In the genomic region with DNA sequence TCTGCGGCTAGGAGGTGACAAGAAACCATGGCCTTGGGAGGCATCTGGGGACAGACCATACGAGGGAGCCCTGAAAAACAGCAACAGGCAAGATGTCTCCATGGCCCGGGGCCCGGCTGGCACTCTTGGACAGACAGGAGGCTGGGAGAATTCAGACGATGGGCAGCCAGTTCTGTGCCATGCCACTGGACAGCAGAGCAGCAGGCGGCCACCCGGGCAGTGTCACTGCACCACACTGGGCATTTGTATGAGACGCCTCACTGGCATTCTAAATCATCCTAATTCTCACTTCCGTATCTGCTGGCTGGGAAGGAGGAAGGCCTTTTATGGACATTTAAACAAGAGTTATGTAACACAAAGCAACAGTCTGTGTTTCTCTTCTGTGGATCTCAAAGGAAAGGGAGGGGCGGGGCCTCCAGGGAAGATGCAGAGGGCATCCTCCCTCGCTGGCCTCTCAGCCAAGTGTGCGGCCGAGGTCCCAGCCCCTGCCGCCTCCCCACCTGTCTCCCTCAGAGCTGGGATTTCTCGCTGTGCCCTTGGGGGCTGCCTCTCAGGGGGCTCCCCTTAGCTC, we compare ENCODE assay signal across 15 cellular contexts.
DNase-seq lines count a peak whose midpoint lies in the region; TF ChIP-seq lines count a peak whose summit lies in the region.
"Had no signal": no experiment of that assay in that cellular context is flagged by ENCODE, and none has a peak within 500 bp of the region (broad histone marks: within the 10 kb centered on the region; RNA-seq: fewer than 3 reads in every experiment).

No MANE protein-coding gene starts in this region.

- TF ChIP-seq EP300 in suprapubic skin (IDR thresholded peaks at IDR 0.05), result no peak

- H3K9me3 ChIP-seq in HAP-1 (no peaks in the 10 kb centered on the region), suprapubic skin (peaks cover 7% of the 10 kb centered on the region)

- no peak overlapping the region for H3K27ac ChIP-seq in suprapubic skin
- H3K27ac ChIP-seq: A549, skin epidermis, upper lobe of left lung had no signal

- in situ Hi-C loops in HAP-1 (cut with MboI; ENCODE audit: low sequenced_read_pairs), result no loop called here

- TF ChIP-seq POLR2A in suprapubic skin (IDR thresholded peaks at IDR 0.05), result no peak

- peak; percentile 41 for DNase-seq in SIG-M5 treated with dmso at 0.1 percent for 504 hours (lab: John Stamatoyannopoulos, UW; ENCODE audit: unreplicated experiment)
- no peak for DNase-seq in SIG-M5 (lab: John Stamatoyannopoulos, UW)
- peak; percentile 8 for DNase-seq in RPMI7951 (ENCODE audit: low read depth)
- peak; percentile 84 for DNase-seq in left kidney (ENCODE audit: low read depth, low spot score)
- peak; percentile 18 for DNase-seq in superior temporal gyrus (ENCODE audit: extremely low spot score)
- DNase-seq in HAP-1 (ENCODE audit: low spot score in 2 of 2), result no peak
- no peak for DNase-seq in iPS-NIHi7 (ENCODE audit: extremely low spot score)
- DNase-seq in suprapubic skin (ENCODE audit: low spot score in 2 of 2), result no peak
- DNase-seq: CD8-positive, alpha-beta memory T cell; EL; NCI-H1105 had no signal

- H3K36me3 ChIP-seq in HAP-1 (replicated peaks) (no peaks in the 10 kb centered on the region), suprapubic skin (no peaks in the 10 kb centered on the region)
- H3K36me3 ChIP-seq: upper lobe of left lung had no signal

- H3K4me3 ChIP-seq in HAP-1 (no peak overlapping the region), suprapubic skin (no peak overlapping the region)
- H3K4me3 ChIP-seq: A549, GM23338, skin epidermis, upper lobe of left lung had no signal

- H3K4me1 ChIP-seq in HAP-1 (no peaks in the 10 kb centered on the region), suprapubic skin (no peaks in the 10 kb centered on the region)
- H3K4me1 ChIP-seq: A549 had no signal

- H3K27me3 ChIP-seq in HAP-1 (ENCODE audit: low read depth) (no peaks in the 10 kb centered on the region), suprapubic skin (no peaks in the 10 kb centered on the region)
- H3K27me3 ChIP-seq: upper lobe of left lung had no signal

- 62% methylated on average over 14 of the region's 15 CpGs for WGBS in suprapubic skin

- no peak for TF ChIP-seq CTCF in suprapubic skin (IDR thresholded peaks at IDR 0.05)

Comparison
In these comparisons a context has a peak if more than half of its experiments do, and no peak if none do; other contexts are left out.
1. DNase-seq: peak in SIG-M5 treated with dmso at 0.1 percent for 504 hours (single experiment), RPMI7951 (single experiment), left kidney (single experiment) and superior temporal gyrus (single experiment); none in SIG-M5 (single experiment), HAP-1 (0 of 2), iPS-NIHi7 (single experiment) and suprapubic skin (0 of 2).